In genomic region chr16:80804451-80805383, GRCh38 we compare ENCODE assay signal across 8 cellular contexts. TPM values are rescaled to one million over a fixed set of nuclear protein-coding genes. Genes with fewer than 3 reads are reported as not detected.
A peak's percentile ranks its signal among the peaks of the same experiment; 100 is the strongest.
DNase-seq lines count a peak whose midpoint lies in the region; ATAC-seq, FAIRE-seq and TF ChIP-seq lines count a peak whose summit lies in the region.

A gene with protein sequence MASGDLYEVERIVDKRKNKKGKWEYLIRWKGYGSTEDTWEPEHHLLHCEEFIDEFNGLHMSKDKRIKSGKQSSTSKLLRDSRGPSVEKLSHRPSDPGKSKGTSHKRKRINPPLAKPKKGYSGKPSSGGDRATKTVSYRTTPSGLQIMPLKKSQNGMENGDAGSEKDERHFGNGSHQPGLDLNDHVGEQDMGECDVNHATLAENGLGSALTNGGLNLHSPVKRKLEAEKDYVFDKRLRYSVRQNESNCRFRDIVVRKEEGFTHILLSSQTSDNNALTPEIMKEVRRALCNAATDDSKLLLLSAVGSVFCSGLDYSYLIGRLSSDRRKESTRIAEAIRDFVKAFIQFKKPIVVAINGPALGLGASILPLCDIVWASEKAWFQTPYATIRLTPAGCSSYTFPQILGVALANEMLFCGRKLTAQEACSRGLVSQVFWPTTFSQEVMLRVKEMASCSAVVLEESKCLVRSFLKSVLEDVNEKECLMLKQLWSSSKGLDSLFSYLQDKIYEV (minus strand): TSS chr16:80804598. CDS start chr16:80804173, 425 bp downstream.

- no peaks in the 10 kb centered on the region for H3K27me3 Mint-ChIP-seq in activated CD4-positive, alpha-beta memory T cell treated with anti-CD3 and anti-CD28 coated beads, Interleukin-2, amount 10 ng/mL, durations not matched to agents 7 days and 5 days

- H3K4me1 ChIP-seq in HUES48 (ENCODE audit: control insufficient read depth, insufficient read depth, low read length), result no peaks in the 10 kb centered on the region
- peaks cover 35% of the 10 kb centered on the region for H3K4me1 ChIP-seq in endothelial cell of umbilical vein (ENCODE audit: control insufficient read depth, extremely low read depth, insufficient read depth, low read length)
- H3K4me1 ChIP-seq in tibial artery, result peaks cover 0 to 8% (median 4%) of the 10 kb centered on the region in 4 donors

- no peak for TF ChIP-seq POLR2A in endothelial cell of umbilical vein (IDR thresholded peaks at IDR 0.05; ENCODE audit: low read depth, low read length)

- H3K9ac ChIP-seq in HUES48 (ENCODE audit: low read depth, low read length) (no peak within 1 kb of the TSS), endothelial cell of umbilical vein (replicated peaks; ENCODE audit: extremely low read depth, insufficient read depth, low read length) (peak within 1 kb of the TSS; percentile 81)

- H3K27me3 ChIP-seq in HUES48 (ENCODE audit: control insufficient read depth, insufficient read depth, low read length), result peaks cover 22% of the 10 kb centered on the region
- H3K27me3 ChIP-seq in endothelial cell of umbilical vein (ENCODE audit: control insufficient read depth in 2 of 2, insufficient read depth in 2 of 2, low read length in 2 of 2), result no peaks in the 10 kb centered on the region
- H3K27me3 ChIP-seq in tibial artery, result peaks cover 0 to 9% of the 10 kb centered on the region in 2 donors

- H3K4me1 Mint-ChIP-seq in activated CD4-positive, alpha-beta memory T cell treated with anti-CD3 and anti-CD28 coated beads, Interleukin-2, amount 10 ng/mL, durations not matched to agents 7 days and 5 days, result peaks cover 60% of the 10 kb centered on the region

- H3K79me2 ChIP-seq in endothelial cell of umbilical vein (ENCODE audit: control insufficient read depth, insufficient read depth, low read length), result peaks cover 36% of the 10 kb centered on the region

- H3K27ac Mint-ChIP-seq in activated CD4-positive, alpha-beta memory T cell treated with anti-CD3 and anti-CD28 coated beads, Interleukin-2, amount 10 ng/mL, durations not matched to agents 7 days and 5 days, result peak within 1 kb of the TSS; percentile 95

- no peak for FAIRE-seq in endothelial cell of umbilical vein (lab: Jason Lieb, UNC)

- peaks cover 16% of the 10 kb centered on the region for H3K9me3 Mint-ChIP-seq in activated CD4-positive, alpha-beta memory T cell treated with anti-CD3 and anti-CD28 coated beads, Interleukin-2, amount 10 ng/mL, durations not matched to agents 7 days and 5 days

- intact Hi-C loops in endothelial cell of umbilical vein (cut with micrococcal nuclease) (loop anchor here (10.0 kb wide), 1 partner anchor 180 kb away; no protein-coding TSS in a partner anchor), tibial artery (cut with DNase I; ENCODE audit: low total_unique reads) (no loop called here)

- H3K9me3 ChIP-seq in HUES48 (ENCODE audit: control insufficient read depth, insufficient read depth, low read length) (no peaks in the 10 kb centered on the region), endothelial cell of umbilical vein (replicated peaks; ENCODE audit: control insufficient read depth, insufficient read depth, low read length) (no peaks in the 10 kb centered on the region), tibial artery (no peaks in the 10 kb centered on the region)

- POLR2A ChIA-PET in activated CD4-positive, alpha-beta memory T cell treated with anti-CD3 and anti-CD28 coated beads, Interleukin-2, amount 10 ng/mL, durations not matched to agents 7 days and 5 days (lab: Charles Lee), result interaction anchor here (0.6 to 1.5 kb wide), 4 partner anchors 16 to 225 kb away, joined by 3 to 5 read pairs (median 4); no protein-coding TSS in a partner anchor
- POLR2A ChIA-PET in endothelial cell of umbilical vein (lab: Charles Lee), result no interaction called here

- dilution Hi-C loops in endothelial cell of umbilical vein (cut with MboI; ENCODE audit: extremely low pct_ligation_motif_present, low sequenced_read_pairs), result no loop called here

- H3K4me2 ChIP-seq in endothelial cell of umbilical vein (ENCODE audit: insufficient read depth, low read length), result peak within 1 kb of the TSS; percentile 11

- CTCF ChIA-PET in activated CD4-positive, alpha-beta memory T cell treated with anti-CD3 and anti-CD28 coated beads, Interleukin-2, amount 10 ng/mL, durations not matched to agents 7 days and 5 days (lab: Charles Lee), result no interaction called here
- CTCF ChIA-PET in endothelial cell of umbilical vein (lab: Charles Lee), result interaction anchor here (0.7 kb wide), 1 partner anchor 277 kb away, joined by 3 read pairs; no protein-coding TSS in a partner anchor

- DNase-seq in activated CD4-positive, alpha-beta memory T cell treated with anti-CD3 and anti-CD28 coated beads, Interleukin-2, amount 10 ng/mL, durations not matched to agents 7 days and 5 days, result peak; percentile 64
- DNase-seq in endothelial cell of umbilical vein (ENCODE audit: low read depth, low spot score) (no peak), mucosa of gallbladder (ENCODE audit: low spot score) (no peak), tibial artery (no peak), putamen (ENCODE audit: low spot score) (no peak)

- TSS peak; percentile 18 for BruUV-seq in endothelial cell of umbilical vein (replicated peaks; lab: Mats Ljungman, UMichigan)

- H3K36me3 ChIP-seq in HUES48 (ENCODE audit: control insufficient read depth, insufficient read depth, low read length) (no peaks in the 10 kb centered on the region), endothelial cell of umbilical vein (ENCODE audit: control insufficient read depth in 2 of 2, extremely low read depth in 1 of 2, insufficient read depth in 2 of 2, low read length in 2 of 2) (no peaks in the 10 kb centered on the region), tibial artery (no peaks in the 10 kb centered on the region)

- peaks cover 4% of the 10 kb centered on the region for H4K20me1 ChIP-seq in endothelial cell of umbilical vein (replicated peaks; ENCODE audit: control insufficient read depth, extremely low read depth, insufficient read depth, low read length)

- H3K4me3 ChIP-seq in HUES48 (ENCODE audit: low read depth, low read length), result peak within 1 kb of the TSS; percentile 79
- peak within 1 kb of the TSS; percentile 43 to 93 (median 50) for H3K4me3 ChIP-seq in endothelial cell of umbilical vein (replicated peaks in 1 of 3; ENCODE audit: insufficient read depth in 1 of 3, low read depth in 1 of 3, low read length in 3 of 3)
- H3K4me3 ChIP-seq in tibial artery, result peak within 1 kb of the TSS; percentile 57 to 65

- ATAC-seq in GM19463 (IDR thresholded peaks at IDR 0.05; ENCODE audit: unreplicated experiment), result peak; percentile 80

- TF ChIP-seq CTCF in C4-2B (conservative IDR thresholded peaks at IDR 0.05) (no peak; the same call in 1 of the 2 replicates), endothelial cell of umbilical vein (IDR thresholded peaks at IDR 0.05; ENCODE audit: extremely low read depth in 1 of 2, insufficient read depth in 1 of 2, low read depth in 1 of 2, low read length in 2 of 2) (no peak), tibial artery (IDR thresholded peaks at IDR 0.05) (no peak)

- H3K9me1 ChIP-seq in endothelial cell of umbilical vein (replicated peaks; ENCODE audit: control insufficient read depth, extremely low read depth, insufficient read depth, low read length), result no peaks in the 10 kb centered on the region

- peak within 1 kb of the TSS; percentile 95 for H3K4me3 Mint-ChIP-seq in activated CD4-positive, alpha-beta memory T cell treated with anti-CD3 and anti-CD28 coated beads, Interleukin-2, amount 10 ng/mL, durations not matched to agents 7 days and 5 days

- peak within 1 kb of the TSS; percentile 60 for H2AFZ ChIP-seq in endothelial cell of umbilical vein (ENCODE audit: low read depth, low read length)

- H3K27ac ChIP-seq in C4-2B (peak within 1 kb of the TSS; percentile 88), HUES48 (ENCODE audit: low read depth, low read length) (no peak within 1 kb of the TSS), endothelial cell of umbilical vein (ENCODE audit: insufficient read depth, low read depth, low read length) (peak within 1 kb of the TSS; percentile 94), tibial artery (no peak within 1 kb of the TSS)

- H3K36me3 Mint-ChIP-seq in activated CD4-positive, alpha-beta memory T cell treated with anti-CD3 and anti-CD28 coated beads, Interleukin-2, amount 10 ng/mL, durations not matched to agents 7 days and 5 days (ENCODE audit: low read depth), result peaks cover 32% of the 10 kb centered on the region

TF ChIP-seq in endothelial cell of umbilical vein, 7 proteins besides CTCF, POLR2A, EP300 and RAD21:
- TF ChIP-seq MYC (IDR thresholded peaks at IDR 0.05; ENCODE audit: low read depth, low read length) (no peak), FOS (IDR thresholded peaks at IDR 0.05; ENCODE audit: borderline replicate concordance, insufficient read depth, low read length) (no peak), POLR2AphosphoS5 (IDR thresholded peaks at IDR 0.05; ENCODE audit: insufficient read depth, low read depth, low read length) (no peak), EZH2 (IDR thresholded peaks at IDR 0.05; ENCODE audit: borderline replicate concordance, low read depth, low read length, severe bottlenecking) (no peak), GATA2 (IDR thresholded peaks at IDR 0.05; ENCODE audit: insufficient read depth, insufficient read length, low read depth, low read length) (no peak), JUN (IDR thresholded peaks at IDR 0.05; ENCODE audit: borderline replicate concordance, insufficient read depth, insufficient read length, low read depth) (no peak)
- TF ChIP-seq, protein P1, sequence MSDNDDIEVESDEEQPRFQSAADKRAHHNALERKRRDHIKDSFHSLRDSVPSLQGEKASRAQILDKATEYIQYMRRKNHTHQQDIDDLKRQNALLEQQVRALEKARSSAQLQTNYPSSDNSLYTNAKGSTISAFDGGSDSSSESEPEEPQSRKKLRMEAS (IDR thresholded peaks at IDR 0.05; ENCODE audit: insufficient read depth, insufficient read length), result no peak

RNA-seq across cellular contexts. Expression of the gene that starts here (rescaled TPM):
- total RNA-seq in activated CD4-positive, alpha-beta memory T cell treated with anti-CD3 and anti-CD28 coated beads, Interleukin-2, amount 10 ng/mL, durations not matched to agents 7 days and 5 days, result 10 to 100 TPM; 54.6 to 60.2 TPM
- total RNA-seq in endothelial cell of umbilical vein (71.3 and 82.8 TPM in 2 replicates), mucosa of gallbladder (14.1 TPM)
- 4.6 and 7.1 TPM in 2 replicates for polyA plus RNA-seq in endothelial cell of umbilical vein
- polyA plus RNA-seq in endothelial cell of umbilical vein (2011; cell fraction: cytosol; rRNA removed), result 6.9 and 7.2 TPM in 2 replicates
- 24.1 and 27.2 TPM in 2 replicates for polyA plus RNA-seq in endothelial cell of umbilical vein (2011; cell fraction: nucleus; rRNA removed)
- 24.8 and 32.5 TPM in 2 replicates for polyA plus RNA-seq in endothelial cell of umbilical vein (2012)
- 28.8 and 40.8 TPM in 2 replicates for polyA minus RNA-seq in endothelial cell of umbilical vein
- 32.3 TPM for polyA minus RNA-seq in endothelial cell of umbilical vein (2011; cell fraction: cytosol; rRNA and poly(A)+ RNA removed)
- 70.3 and 85.4 TPM in 2 replicates for polyA minus RNA-seq in endothelial cell of umbilical vein (2011; cell fraction: nucleus; rRNA and poly(A)+ RNA removed)

Comparison
In these comparisons a context has a peak if more than half of its experiments do, and no peak if none do; other contexts are left out.
1. H3K27ac ChIP-seq: peak in C4-2B (single experiment) and endothelial cell of umbilical vein (single experiment); none in HUES48 (single experiment) and tibial artery (0 of 2).
2. Peak in every context shown above with its lines, with median percentiles within 50 percentile points of each other: H3K4me3 ChIP-seq.